ENCODE assay signal across 2 cellular contexts in the genomic region with DNA sequence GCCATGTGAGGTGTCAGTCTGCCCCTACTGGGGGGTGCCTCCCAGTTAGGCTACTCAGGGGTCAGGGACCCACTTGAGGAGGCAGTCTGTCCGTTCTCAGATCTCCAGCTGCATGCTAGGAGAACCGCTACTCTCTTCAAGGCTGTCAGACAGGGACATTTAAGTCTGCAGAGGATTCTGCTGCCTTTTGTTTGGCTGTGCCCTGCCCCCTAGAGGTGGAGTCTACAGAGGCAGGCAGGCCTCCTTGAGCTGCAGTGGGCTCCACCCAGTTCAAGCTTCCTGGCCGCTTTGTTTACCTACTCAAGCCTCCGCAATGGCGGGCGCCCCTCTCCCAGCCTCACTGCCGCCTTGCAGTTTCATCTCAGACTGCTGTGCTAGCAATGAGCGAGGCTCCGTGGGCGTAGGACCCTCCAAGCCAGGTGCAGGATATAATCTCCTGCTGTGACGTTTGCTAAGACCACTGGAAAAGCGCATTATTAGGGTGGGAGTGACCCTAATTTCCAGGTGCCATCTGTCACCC. TPM values are rescaled to one million over a fixed set of nuclear protein-coding genes. Genes with fewer than 3 reads are reported as not detected.
"Had no signal": no experiment of that assay in that cellular context is flagged by ENCODE, and none has a peak within 500 bp of the region (broad histone marks: within the 10 kb centered on the region; RNA-seq: fewer than 3 reads in every experiment).

No MANE protein-coding gene starts in this region.

RNA-seq across cellular contexts. Expression of a gene that starts 21.9 kb away (rescaled TPM):
- total RNA-seq: activated CD8-positive, alpha-beta T cell treated with anti-CD3 and anti-CD28 coated beads for 36 hours; activated T-cell treated with anti-CD3 and anti-CD28 coated beads, Interleukin-2, amount 50 U/mL, for 4 hours had no signal
